17 cellular contexts compared by ENCODE assay signal in the genomic region with DNA sequence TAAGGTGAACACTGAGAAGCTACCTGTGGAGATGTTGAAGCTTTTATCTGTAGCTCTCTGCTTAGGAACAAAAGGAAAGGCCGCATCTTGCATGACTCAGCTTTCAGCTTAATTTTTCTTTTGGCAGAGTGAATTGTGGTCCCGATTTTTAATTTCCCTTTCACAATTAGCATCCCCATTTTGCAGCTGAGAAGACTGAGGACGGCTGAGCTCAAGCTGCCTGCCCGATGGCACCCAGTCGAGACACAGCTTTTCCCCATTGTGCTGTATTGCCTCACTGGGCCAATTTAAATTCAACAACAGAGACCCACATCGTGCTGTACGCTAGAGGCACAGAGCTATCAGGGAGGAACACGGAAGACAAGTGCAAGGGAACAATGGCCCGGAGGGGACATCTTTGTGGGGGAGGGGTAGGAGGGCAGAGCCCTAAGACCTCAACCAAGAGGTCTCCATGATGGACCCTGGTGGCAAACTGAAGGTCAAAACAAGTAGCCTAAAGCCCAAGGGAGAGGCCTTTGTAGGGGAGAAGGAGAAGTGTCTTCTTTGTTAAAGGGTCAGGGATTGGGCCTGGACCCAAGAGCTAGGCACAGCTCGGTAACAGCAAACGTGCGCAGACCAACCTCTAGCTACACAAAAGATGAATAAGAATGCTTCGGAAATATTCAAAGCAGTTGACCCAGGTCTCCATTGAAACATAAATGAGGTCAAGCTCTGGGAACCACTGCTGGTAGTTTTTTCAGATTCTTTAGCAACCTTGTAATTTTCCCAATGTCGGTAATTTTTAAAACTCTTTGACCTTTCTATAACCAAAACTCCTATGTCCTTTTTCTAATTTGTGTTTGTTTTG. TPM values are rescaled to one million over a fixed set of nuclear protein-coding genes. Genes with fewer than 3 reads are reported as not detected.
A peak's percentile ranks its signal among the peaks of the same experiment; 100 is the strongest.
DNase-seq lines count a peak whose midpoint lies in the region; ATAC-seq, FAIRE-seq and TF ChIP-seq lines count a peak whose summit lies in the region.
"Had no signal": no experiment of that assay in that cellular context is flagged by ENCODE, and none has a peak within 500 bp of the region (broad histone marks: within the 10 kb centered on the region; RNA-seq: fewer than 3 reads in every experiment).

No MANE protein-coding gene starts in this region.

- no peak for TF ChIP-seq CTCF in brain (conservative IDR thresholded peaks at IDR 0.05)
- no peak for TF ChIP-seq CTCF in neural progenitor cell (IDR thresholded peaks at IDR 0.05)

- POLR2A ChIA-PET in activated CD8-positive, alpha-beta T cell treated with anti-CD3 and anti-CD28 coated beads, Interleukin-2, amount 10 ng/mL, durations not matched to agents 7 days and 5 days (lab: Charles Lee), result no interaction called here

- no peaks in the 10 kb centered on the region for H3K36me3 ChIP-seq in neural progenitor cell
- H3K36me3 ChIP-seq: HAP-1 had no signal

- DNase-seq in activated CD8-positive, alpha-beta memory T cell treated with anti-CD3 and anti-CD28 coated beads for 24 hours, result peak; percentile 40
- DNase-seq in activated CD8-positive, alpha-beta memory T cell treated with anti-CD3 and anti-CD28 coated beads, Interleukin-2, amount 50 U/mL, for 4 hours, result no peak
- no peak for DNase-seq in neural progenitor cell (ENCODE audit: low spot score)
- no peak for DNase-seq in HTR-8/SVneo (ENCODE audit: insufficient read length, low spot score)
- no peak for DNase-seq in NCI-H774 (lab: John Stamatoyannopoulos, UW)
- no peak for DNase-seq in activated naive CD8-positive, alpha-beta T cell treated with anti-CD3 and anti-CD28 coated beads, Interleukin-2, amount 50 U/mL, for 24 hours
- DNase-seq in activated CD8-positive, alpha-beta T cell treated with anti-CD3 and anti-CD28 coated beads, Interleukin-2, amount 10 ng/mL, durations not matched to agents 7 days and 5 days, result no peak
- DNase-seq: Caco-2; CD8-positive, alpha-beta memory T cell; DND-41; GF-D8; IMR-90; KG1 had no signal

- H3K4me3 ChIP-seq in neural progenitor cell, result no peak overlapping the region
- H3K4me3 ChIP-seq: HAP-1 had no signal

- H3K36me3 Mint-ChIP-seq in brain (no peaks in the 10 kb centered on the region), neural progenitor cell (no peaks in the 10 kb centered on the region)
- H3K36me3 Mint-ChIP-seq in activated naive CD8-positive, alpha-beta T cell treated with anti-CD3 and anti-CD28 coated beads, Interleukin-2, amount 50 U/mL, for 24 hours (ENCODE audit: low read depth), result no peaks in the 10 kb centered on the region
- H3K36me3 Mint-ChIP-seq in activated CD8-positive, alpha-beta T cell treated with anti-CD3 and anti-CD28 coated beads, Interleukin-2, amount 10 ng/mL, durations not matched to agents 7 days and 5 days (ENCODE audit: low read depth), result no peaks in the 10 kb centered on the region
- H3K36me3 Mint-ChIP-seq: CD8-positive, alpha-beta memory T cell had no signal

- H3F3A ChIP-seq in neural progenitor cell (ENCODE audit: low read depth), result peaks cover 22% of the 10 kb centered on the region

- H3K27ac ChIP-seq in neural progenitor cell, result no peak overlapping the region
- H3K27ac ChIP-seq: 22Rv1 had no signal

- peaks cover 27% of the 10 kb centered on the region for H3K4me1 ChIP-seq in neural progenitor cell
- H3K4me1 ChIP-seq: Caco-2 had no signal

- no peak overlapping the region for H2AFZ ChIP-seq in neural progenitor cell (replicated peaks)

- no peak overlapping the region for H3K9ac ChIP-seq in neural progenitor cell

- no peak for ATAC-seq in activated naive CD8-positive, alpha-beta T cell treated with anti-CD3 and anti-CD28 coated beads, Interleukin-2, amount 50 U/mL, for 24 hours
- no peak for ATAC-seq in activated CD8-positive, alpha-beta T cell treated with anti-CD3 and anti-CD28 coated beads, Interleukin-2, amount 10 ng/mL, durations not matched to agents 7 days and 5 days

- no peak for FAIRE-seq in HTR-8/SVneo (lab: Jason Lieb, UNC)
- FAIRE-seq: GM19239 had no signal

- H3K4me3 Mint-ChIP-seq in brain, result no peak overlapping the region
- H3K4me3 Mint-ChIP-seq in neural progenitor cell, result peak overlapping the region; percentile 54
- no peak overlapping the region for H3K4me3 Mint-ChIP-seq in activated naive CD8-positive, alpha-beta T cell treated with anti-CD3 and anti-CD28 coated beads, Interleukin-2, amount 50 U/mL, for 24 hours
- H3K4me3 Mint-ChIP-seq in activated CD8-positive, alpha-beta T cell treated with anti-CD3 and anti-CD28 coated beads, Interleukin-2, amount 10 ng/mL, durations not matched to agents 7 days and 5 days, result no peak overlapping the region
- H3K4me3 Mint-ChIP-seq: CD8-positive, alpha-beta memory T cell had no signal

- H3K9me3 ChIP-seq in neural progenitor cell (ENCODE audit: low read depth), result no peaks in the 10 kb centered on the region
- H3K9me3 ChIP-seq: Caco-2, HAP-1 had no signal

- H3K9me3 Mint-ChIP-seq in brain (no peaks in the 10 kb centered on the region), neural progenitor cell (peaks cover 2% of the 10 kb centered on the region)
- no peaks in the 10 kb centered on the region for H3K9me3 Mint-ChIP-seq in activated naive CD8-positive, alpha-beta T cell treated with anti-CD3 and anti-CD28 coated beads, Interleukin-2, amount 50 U/mL, for 24 hours
- H3K9me3 Mint-ChIP-seq in activated CD8-positive, alpha-beta T cell treated with anti-CD3 and anti-CD28 coated beads, Interleukin-2, amount 10 ng/mL, durations not matched to agents 7 days and 5 days (ENCODE audit: insufficient read depth), result no peaks in the 10 kb centered on the region
- H3K9me3 Mint-ChIP-seq: CD8-positive, alpha-beta memory T cell had no signal

- H3K79me2 ChIP-seq in neural progenitor cell (ENCODE audit: low read depth), result no peaks in the 10 kb centered on the region

- H3K27me3 Mint-ChIP-seq in brain, result peaks cover 8% of the 10 kb centered on the region
- H3K27me3 Mint-ChIP-seq in neural progenitor cell (ENCODE audit: insufficient read depth, low read depth), result peaks cover 9% of the 10 kb centered on the region
- H3K27me3 Mint-ChIP-seq in activated naive CD8-positive, alpha-beta T cell treated with anti-CD3 and anti-CD28 coated beads, Interleukin-2, amount 50 U/mL, for 24 hours, result peaks cover 18% of the 10 kb centered on the region
- H3K27me3 Mint-ChIP-seq in activated CD8-positive, alpha-beta T cell treated with anti-CD3 and anti-CD28 coated beads, Interleukin-2, amount 10 ng/mL, durations not matched to agents 7 days and 5 days (ENCODE audit: low read depth), result peaks cover 13% of the 10 kb centered on the region

- no peaks in the 10 kb centered on the region for H4K20me1 ChIP-seq in neural progenitor cell (ENCODE audit: low read depth)

- H3K4me1 Mint-ChIP-seq in brain (peaks cover 93% of the 10 kb centered on the region), neural progenitor cell (peaks cover 93% of the 10 kb centered on the region)
- H3K4me1 Mint-ChIP-seq in activated naive CD8-positive, alpha-beta T cell treated with anti-CD3 and anti-CD28 coated beads, Interleukin-2, amount 50 U/mL, for 24 hours, result peaks cover 12% of the 10 kb centered on the region
- peaks cover 14% of the 10 kb centered on the region for H3K4me1 Mint-ChIP-seq in activated CD8-positive, alpha-beta T cell treated with anti-CD3 and anti-CD28 coated beads, Interleukin-2, amount 10 ng/mL, durations not matched to agents 7 days and 5 days (ENCODE audit: low read depth)

- CTCF ChIA-PET in activated CD8-positive, alpha-beta T cell treated with anti-CD3 and anti-CD28 coated beads, Interleukin-2, amount 10 ng/mL, durations not matched to agents 7 days and 5 days (lab: Charles Lee), result interaction anchor here (1.3 kb wide), 1 partner anchor 48 kb away, joined by 3 read pairs; no protein-coding TSS in a partner anchor

- H3K27ac Mint-ChIP-seq in brain (peak overlapping the region in 4 of 5 experiments; percentile 12 to 91 (median 86)), neural progenitor cell (peak overlapping the region; percentile 96)
- no peak overlapping the region for H3K27ac Mint-ChIP-seq in activated naive CD8-positive, alpha-beta T cell treated with anti-CD3 and anti-CD28 coated beads, Interleukin-2, amount 50 U/mL, for 24 hours
- no peak overlapping the region for H3K27ac Mint-ChIP-seq in activated CD8-positive, alpha-beta T cell treated with anti-CD3 and anti-CD28 coated beads, Interleukin-2, amount 10 ng/mL, durations not matched to agents 7 days and 5 days

- no peaks in the 10 kb centered on the region for H3K27me3 ChIP-seq in neural progenitor cell

- H3K4me2 ChIP-seq in neural progenitor cell, result no peak overlapping the region

RNA-seq across cellular contexts. Expression of gene QKI, which starts 13.3 kb away (rescaled TPM):
- polyA plus RNA-seq in brain (ENCODE audit: insufficient read depth, low read depth, low replicate concordance), result 70.0 TPM
- 212 and 216 TPM in 2 replicates for total RNA-seq in neural progenitor cell (ENCODE audit: low replicate concordance)
- total RNA-seq in activated CD8-positive, alpha-beta T cell treated with anti-CD3 and anti-CD28 coated beads, Interleukin-2, amount 10 ng/mL, durations not matched to agents 7 days and 5 days, result 10 to 100 TPM; 55.3 to 58.6 TPM

Comparison
In these comparisons a context has a peak if more than half of its experiments do, and no peak if none do; other contexts are left out.
1. H3K27ac Mint-ChIP-seq: peak in brain (4 of 5) and neural progenitor cell (single experiment); none in activated naive CD8-positive, alpha-beta T cell treated with anti-CD3 and anti-CD28 coated beads, Interleukin-2, amount 50 U/mL, for 24 hours (single experiment) and activated CD8-positive, alpha-beta T cell treated with anti-CD3 and anti-CD28 coated beads, Interleukin-2, amount 10 ng/mL, durations not matched to agents 7 days and 5 days (single experiment).